28 cellular contexts compared by ENCODE assay signal in the genomic region with DNA sequence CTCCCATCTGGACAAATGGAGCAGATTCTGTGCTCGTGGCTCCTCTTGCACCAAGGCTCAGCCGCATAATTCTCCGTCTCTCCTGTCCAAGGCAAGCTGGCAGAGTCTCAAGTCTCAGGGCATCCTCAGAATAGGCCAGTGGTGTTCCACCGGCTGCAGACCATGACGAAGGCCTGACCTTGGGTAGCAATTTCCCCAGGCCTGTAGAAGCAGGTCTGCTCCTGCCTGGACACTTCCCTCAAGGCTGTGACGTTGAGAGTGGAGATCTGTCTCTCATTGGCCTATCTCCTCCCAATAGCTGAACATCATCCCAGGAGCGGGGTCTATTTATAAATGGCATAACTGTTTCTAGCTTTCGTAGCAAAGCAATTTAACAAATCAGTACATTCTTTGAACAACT.
"Had no signal": no experiment of that assay in that cellular context is flagged by ENCODE, and none has a peak within 500 bp of the region (broad histone marks: within the 10 kb centered on the region; RNA-seq: fewer than 3 reads in every experiment).

No MANE protein-coding gene starts in this region.

- H3K4me2 ChIP-seq: hepatocyte had no signal

- DNase-seq: activated CD4-positive, alpha-beta memory T cell treated with anti-CD3 and anti-CD28 coated beads for 36 hours; activated CD4-positive, alpha-beta T cell treated with anti-CD3 and anti-CD28 coated beads for 36 hours; activated CD4-positive, alpha-beta T cell treated with anti-CD3 and anti-CD28 coated beads, Interleukin-2, amount 10 ng/mL, durations not matched to agents 24 days and 14 days; activated CD4-positive, CD25-positive, alpha-beta regulatory T cell; activated CD4-positive, CD25-positive, alpha-beta regulatory T cell treated with anti-CD3 and anti-CD28 coated beads, Interleukin-2, amount 50 U/mL, for 72 hours; activated CD8-positive, alpha-beta memory T cell treated with anti-CD3 and anti-CD28 coated beads, Interleukin-2, amount 10 ng/mL, durations not matched to agents 7 days and 5 days; activated CD8-positive, alpha-beta memory T cell treated with anti-CD3 and anti-CD28 coated beads, Interleukin-2, amount 50 U/mL, for 4 hours; activated CD8-positive, alpha-beta T cell treated with anti-CD3 and anti-CD28 coated beads, Interleukin-2, amount 10 ng/mL, durations not matched to agents 7 days and 5 days; activated effector memory CD4-positive, alpha-beta T cell treated with anti-CD3 and anti-CD28 coated beads, Interleukin-2, amount 50 U/mL, for 16 hours; activated naive CD4-positive, alpha-beta T cell treated with anti-CD3 and anti-CD28 coated beads for 36 hours; activated naive CD8-positive, alpha-beta T cell treated with anti-CD3 and anti-CD28 coated beads for 36 hours; activated naive CD8-positive, alpha-beta T cell treated with anti-CD3 and anti-CD28 coated beads, Interleukin-2, amount 50 U/mL, for 24 hours; activated T-cell treated with anti-CD3 and anti-CD28 coated beads, Interleukin-2, amount 50 U/mL, for 1 hour; activated T-cell treated with anti-CD3 and anti-CD28 coated beads, Interleukin-2, amount 50 U/mL, for 48 hours; caudate nucleus; cortex of kidney; dermis blood vessel endothelial cell; effector CD4-positive, alpha-beta T cell; foreskin melanocyte; heart right ventricle; T-helper 2 cell had no signal

- H3K36me3 ChIP-seq: ascending aorta, esophagus muscularis mucosa, gastroesophageal sphincter, heart right ventricle had no signal

- H3K79me2 ChIP-seq: hepatocyte had no signal

- ATAC-seq: activated CD4-positive, alpha-beta T cell treated with anti-CD3 and anti-CD28 coated beads for 36 hours; activated CD8-positive, alpha-beta memory T cell treated with anti-CD3 and anti-CD28 coated beads, Interleukin-2, amount 10 ng/mL, durations not matched to agents 7 days and 5 days; activated CD8-positive, alpha-beta T cell treated with anti-CD3 and anti-CD28 coated beads, Interleukin-2, amount 10 ng/mL, durations not matched to agents 7 days and 5 days; activated naive CD8-positive, alpha-beta T cell treated with anti-CD3 and anti-CD28 coated beads, Interleukin-2, amount 50 U/mL, for 24 hours; gastroesophageal sphincter; heart right ventricle had no signal

- H3K27me3 ChIP-seq: ascending aorta had no signal

- H3K4me3 ChIP-seq: ascending aorta, esophagus muscularis mucosa, gastroesophageal sphincter, heart right ventricle, hepatocyte had no signal

- H3K4me1 ChIP-seq: ascending aorta, esophagus muscularis mucosa, gastroesophageal sphincter, heart right ventricle had no signal

- H2AFZ ChIP-seq: hepatocyte had no signal

- H3K27ac ChIP-seq: ascending aorta, esophagus muscularis mucosa, gastroesophageal sphincter, heart right ventricle, hepatocyte had no signal

- H3K9me3 ChIP-seq: ascending aorta, esophagus muscularis mucosa, gastroesophageal sphincter, heart right ventricle had no signal

- FAIRE-seq: colon, endometrium, endothelial cell of umbilical vein had no signal
